ENCODE assay signal across 9 cellular contexts in the genomic region with DNA sequence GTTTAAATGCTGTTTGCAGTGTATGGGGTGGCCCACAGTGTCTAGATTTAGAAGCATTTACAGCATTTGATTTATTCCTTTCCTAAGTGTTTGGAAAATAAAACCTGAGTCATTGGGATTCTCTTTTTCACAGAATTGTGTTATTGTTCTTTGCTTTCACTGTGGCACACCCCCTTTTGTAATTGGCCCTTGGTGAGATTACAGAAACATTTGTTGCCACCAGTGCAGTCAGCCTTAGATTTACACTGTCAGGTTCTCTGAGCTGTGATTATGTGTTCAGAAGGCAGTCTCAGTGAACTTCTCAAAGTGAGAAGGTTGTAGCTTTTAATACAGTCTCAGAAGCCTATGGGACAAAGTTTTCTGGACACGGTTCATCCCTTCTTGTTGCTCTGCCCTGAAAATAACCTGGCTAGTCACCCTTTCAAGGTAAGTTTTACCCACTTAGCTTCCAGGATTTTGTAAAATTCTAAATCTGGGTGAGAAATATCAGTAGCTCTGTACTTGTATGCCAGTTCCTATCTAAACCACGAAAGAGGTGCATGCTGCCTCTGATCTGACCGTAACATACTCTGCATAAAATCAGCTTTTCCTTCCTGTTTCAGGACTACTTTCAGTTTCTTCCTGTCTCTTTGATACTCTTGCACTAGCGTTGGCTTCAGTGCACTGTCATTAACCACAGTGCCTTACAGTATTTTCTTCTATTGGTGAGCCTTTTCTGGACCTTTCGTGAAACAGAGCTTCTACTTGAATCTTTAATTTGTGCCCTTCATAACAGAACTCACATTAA. TPM values are rescaled to one million over a fixed set of nuclear protein-coding genes. Genes with fewer than 3 reads are reported as not detected.
DNase-seq lines count a peak whose midpoint lies in the region; ATAC-seq and TF ChIP-seq lines count a peak whose summit lies in the region.
"Had no signal": no experiment of that assay in that cellular context is flagged by ENCODE, and none has a peak within 500 bp of the region (broad histone marks: within the 10 kb centered on the region; RNA-seq: fewer than 3 reads in every experiment).

No MANE protein-coding gene starts in this region.

- peak overlapping the region; percentile 31 to 60 (median 55) for H3K4me3 ChIP-seq in mammary epithelial cell (replicated peaks in 1 of 3; ENCODE audit: insufficient read depth in 1 of 3, low read depth in 2 of 3, low read length in 3 of 3)
- peak overlapping the region; percentile 46 for H3K4me3 ChIP-seq in suprapubic skin
- H3K4me3 ChIP-seq: SJCRH30 had no signal

- no peaks in the 10 kb centered on the region for H3K4me1 ChIP-seq in mammary epithelial cell (ENCODE audit: insufficient read depth, low read length)
- peaks cover 31% of the 10 kb centered on the region for H3K4me1 ChIP-seq in suprapubic skin

- in situ Hi-C loops in mammary epithelial cell (cut with MboI; ENCODE audit: low sequenced_read_pairs in 2 of 2), result no loop called here
- in situ Hi-C loops in G401 (cut with HindIII; ENCODE audit: low sequenced_read_pairs), result no loop called here

- H3K27ac ChIP-seq in mammary epithelial cell (ENCODE audit: insufficient read depth, low read depth, low read length) (peak overlapping the region; percentile 50), suprapubic skin (peak overlapping the region; percentile 80)
- H3K27ac ChIP-seq: SJCRH30 had no signal

- intact Hi-C loops in mammary epithelial cell (cut with micrococcal nuclease), result no loop called here

- ATAC-seq in GM18520 (IDR thresholded peaks at IDR 0.05; ENCODE audit: unreplicated experiment) (peak; percentile 89), HG02981 (IDR thresholded peaks at IDR 0.05; ENCODE audit: unreplicated experiment) (peak; percentile 86)

- H4K20me1 ChIP-seq in mammary epithelial cell (ENCODE audit: insufficient read depth, low read length), result no peaks in the 10 kb centered on the region

- DNase-seq in AML-193 (lab: John Stamatoyannopoulos, UW) (peak; percentile 77 to 78), OCI-M1 (lab: John Stamatoyannopoulos, UW) (peak; percentile 91), mammary epithelial cell (peak; percentile 67), left kidney (ENCODE audit: low read depth, low spot score) (peak; percentile 56), suprapubic skin (ENCODE audit: low spot score in 2 of 2) (no peak), G401 (ENCODE audit: low spot score) (no peak)

- H3K36me3 ChIP-seq in mammary epithelial cell (ENCODE audit: insufficient read depth, low read length) (no peaks in the 10 kb centered on the region), suprapubic skin (no peaks in the 10 kb centered on the region)

- H3K9me3 ChIP-seq in mammary epithelial cell (replicated peaks; ENCODE audit: insufficient read depth, low read length), result no peaks in the 10 kb centered on the region
- no peaks in the 10 kb centered on the region for H3K9me3 ChIP-seq in suprapubic skin
- H3K9me3 ChIP-seq: SJCRH30 had no signal

- BruUV-seq in mammary epithelial cell (replicated peaks; lab: Mats Ljungman, UMichigan), result no TSS peak

- 7% methylated on average over 5 of the region's 5 CpGs for WGBS in mammary epithelial cell (ENCODE audit: low coverage, missing lambda C conversion rate)
- 1% methylated on average over 5 of the region's 5 CpGs for WGBS in suprapubic skin

- H3K79me2 ChIP-seq in mammary epithelial cell (ENCODE audit: insufficient read depth, low read length), result peaks cover 26% of the 10 kb centered on the region

- no peak for TF ChIP-seq EP300 in suprapubic skin (IDR thresholded peaks at IDR 0.05)

- dilution Hi-C loops in mammary epithelial cell (cut with HindIII; ENCODE audit: low sequenced_read_pairs), result no loop called here

- H3K4me2 ChIP-seq in mammary epithelial cell (ENCODE audit: insufficient read depth, low read depth, low read length), result peak overlapping the region; percentile 78

- peak overlapping the region; percentile 52 for H2AFZ ChIP-seq in mammary epithelial cell (ENCODE audit: low read depth, low read length)

- CTCF ChIA-PET in mammary epithelial cell (lab: Charles Lee; ENCODE audit: low non-redundant PET), result no interaction called here

- H3K27me3 ChIP-seq in mammary epithelial cell (ENCODE audit: insufficient read depth, low read length), result no peaks in the 10 kb centered on the region
- no peaks in the 10 kb centered on the region for H3K27me3 ChIP-seq in suprapubic skin
- H3K27me3 ChIP-seq: SJCRH30 had no signal

- H3K9ac ChIP-seq in mammary epithelial cell (ENCODE audit: insufficient read depth, low read length), result peak overlapping the region; percentile 70

- TF ChIP-seq CTCF in mammary epithelial cell (conservative IDR thresholded peaks at IDR 0.05 in 1 of 2, IDR thresholded peaks at IDR 0.05 in 1 of 2; ENCODE audit: extremely low read depth in 1 of 2, insufficient read depth in 1 of 2, low read depth in 1 of 2, low read length in 2 of 2), result no peak
- TF ChIP-seq CTCF in suprapubic skin (IDR thresholded peaks at IDR 0.05), result no peak

- no peak for TF ChIP-seq POLR2A in suprapubic skin (IDR thresholded peaks at IDR 0.05)

RNA-seq across cellular contexts. Expression of gene RUFY3, which starts 12.6 kb away (rescaled TPM):
- total RNA-seq in mammary epithelial cell (10 to 100 TPM; 36.2 to 40.1 TPM), suprapubic skin (100 to 1,000 TPM in 1 of 4 donors, 10 to 100 TPM in 3; 53.2 to 155 (median 68.1) TPM)
- polyA plus RNA-seq in mammary epithelial cell, result 7.0 TPM
- 12.6 TPM for polyA minus RNA-seq in mammary epithelial cell
- total RNA-seq in G401 (2014; rRNA removed; shearing (Covaris generic)), result 53.8 and 65.2 TPM in 2 replicates

RNA-seq across cellular contexts. Expression of gene UTP3, which starts 46.0 kb away (rescaled TPM):
- total RNA-seq in mammary epithelial cell (10 to 100 TPM; 14.3 to 40.0 TPM), suprapubic skin (10 to 100 TPM; 19.2 to 27.6 (median 22.6) TPM)
- 18.2 TPM for polyA plus RNA-seq in mammary epithelial cell
- polyA minus RNA-seq in mammary epithelial cell, result 14.3 TPM
- 12.8 and 16.3 TPM in 2 replicates for total RNA-seq in G401 (2014; rRNA removed; shearing (Covaris generic))

Comparison
In these comparisons a context has a peak if more than half of its experiments do, and no peak if none do; other contexts are left out.
1. DNase-seq: peak in AML-193 (2 of 2), OCI-M1 (single experiment), mammary epithelial cell (single experiment) and left kidney (single experiment); none in suprapubic skin (0 of 2) and G401 (single experiment).